ENCODE assay signal across 2 cellular contexts in the genomic region with DNA sequence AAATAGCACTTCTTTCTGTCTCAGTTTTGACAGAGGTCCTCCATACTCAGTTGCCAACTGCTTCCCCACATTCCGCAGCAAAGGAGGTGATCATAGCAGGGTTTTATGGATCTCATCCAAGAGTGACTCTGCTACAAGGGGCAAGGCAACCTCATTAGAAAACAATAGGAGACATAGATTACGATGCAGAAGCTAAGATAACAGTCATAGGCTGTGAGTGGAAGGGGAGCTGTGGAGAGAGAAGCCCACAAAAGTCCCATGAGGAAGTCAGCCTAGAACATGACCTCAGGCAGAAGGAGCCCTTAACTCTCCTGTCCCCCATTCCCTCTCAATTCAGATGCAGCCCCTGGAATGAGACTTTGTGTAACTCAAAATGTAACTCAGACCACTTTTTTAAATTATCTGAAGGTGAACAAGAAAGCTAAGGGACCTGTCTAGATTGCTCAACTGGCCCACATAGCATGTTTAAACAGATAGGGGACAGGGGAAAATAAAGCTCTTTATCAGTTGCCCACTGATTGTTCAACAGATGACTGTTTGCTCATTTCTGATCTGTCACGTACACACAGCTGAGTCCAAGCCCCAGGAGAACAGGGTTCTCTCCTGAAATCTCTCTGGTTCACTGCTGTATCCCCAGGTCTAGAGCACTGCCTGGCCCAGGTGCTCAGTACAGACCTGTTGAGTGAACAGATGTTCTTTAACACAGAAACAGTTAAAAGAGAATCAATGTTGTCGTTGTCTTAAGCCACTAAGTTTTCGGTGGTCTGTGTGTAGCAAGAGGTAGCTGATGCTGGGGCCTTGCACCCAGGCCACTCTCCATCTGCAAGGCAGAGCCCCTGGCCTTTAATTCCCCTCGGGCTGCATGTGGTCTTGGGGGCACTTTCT.
TF ChIP-seq lines count a peak whose summit lies in the region.

No MANE protein-coding gene starts in this region.

TF ChIP-seq in HEK293, 187 proteins besides CTCF, POLR2A, EP300 and RAD21:
- TF ChIP-seq ZNF701 (tag by site-specific recombination; IDR thresholded peaks at IDR 0.05) (no peak), PBX3 (CRISPR knock-in tag; IDR thresholded peaks at IDR 0.05) (no peak), SCRT2 (tag by site-specific recombination; IDR thresholded peaks at IDR 0.05) (peak; percentile 71)
TF ChIP-seq in HEK293: peak in this region for 1.

TF ChIP-seq in GM12878, 131 proteins besides CTCF, POLR2A, EP300 and RAD21:
- TF ChIP-seq, protein P1, sequence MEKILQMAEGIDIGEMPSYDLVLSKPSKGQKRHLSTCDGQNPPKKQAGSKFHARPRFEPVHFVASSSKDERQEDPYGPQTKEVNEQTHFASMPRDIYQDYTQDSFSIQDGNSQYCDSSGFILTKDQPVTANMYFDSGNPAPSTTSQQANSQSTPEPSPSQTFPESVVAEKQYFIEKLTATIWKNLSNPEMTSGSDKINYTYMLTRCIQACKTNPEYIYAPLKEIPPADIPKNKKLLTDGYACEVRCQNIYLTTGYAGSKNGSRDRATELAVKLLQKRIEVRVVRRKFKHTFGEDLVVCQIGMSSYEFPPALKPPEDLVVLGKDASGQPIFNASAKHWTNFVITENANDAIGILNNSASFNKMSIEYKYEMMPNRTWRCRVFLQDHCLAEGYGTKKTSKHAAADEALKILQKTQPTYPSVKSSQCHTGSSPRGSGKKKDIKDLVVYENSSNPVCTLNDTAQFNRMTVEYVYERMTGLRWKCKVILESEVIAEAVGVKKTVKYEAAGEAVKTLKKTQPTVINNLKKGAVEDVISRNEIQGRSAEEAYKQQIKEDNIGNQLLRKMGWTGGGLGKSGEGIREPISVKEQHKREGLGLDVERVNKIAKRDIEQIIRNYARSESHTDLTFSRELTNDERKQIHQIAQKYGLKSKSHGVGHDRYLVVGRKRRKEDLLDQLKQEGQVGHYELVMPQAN (conservative IDR thresholded peaks at IDR 0.05): no peak
- no peak for TF ChIP-seq ZBTB11 (CRISPR knock-in tag; IDR thresholded peaks at IDR 0.05)
- no peak for TF ChIP-seq ATF3 (IDR thresholded peaks at IDR 0.05; ENCODE audit: borderline replicate concordance, extremely low read depth, low read depth, low read length)
- no peak for TF ChIP-seq EED (IDR thresholded peaks at IDR 0.05; ENCODE audit: low read depth)
